In the genomic region with DNA sequence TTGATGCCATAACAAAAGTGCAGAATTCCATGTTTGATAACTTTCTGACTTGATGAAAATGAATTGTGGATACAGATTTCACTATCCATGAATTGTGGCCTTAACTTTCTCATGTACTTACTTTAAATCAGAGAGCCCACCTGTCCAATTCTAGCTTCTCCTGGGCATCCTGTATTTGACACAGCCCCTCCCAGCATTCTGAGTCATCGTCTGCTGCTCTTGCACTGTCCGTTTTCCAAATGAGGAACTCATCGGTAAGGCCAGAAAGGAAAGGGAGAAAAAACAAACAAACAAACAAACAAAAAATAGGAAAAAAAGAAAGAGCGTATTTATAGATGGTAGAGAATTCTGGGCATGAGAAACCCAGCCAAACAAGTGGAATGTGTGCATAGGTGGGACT, we compare ENCODE assay signal across 12 cellular contexts.
"Had no signal": no experiment of that assay in that cellular context is flagged by ENCODE, and none has a peak within 500 bp of the region (broad histone marks: within the 10 kb centered on the region; RNA-seq: fewer than 3 reads in every experiment).

No MANE protein-coding gene starts in this region.

- H3K36me3 ChIP-seq: sigmoid colon had no signal

- H3K27me3 Mint-ChIP-seq: activated naive CD8-positive, alpha-beta T cell; naive thymus-derived CD4-positive, alpha-beta T cell had no signal

- FAIRE-seq: kidney had no signal

- H3K4me1 ChIP-seq: sigmoid colon had no signal

- H3K27me3 ChIP-seq: sigmoid colon had no signal

- DNase-seq: activated CD4-positive, CD25-positive, alpha-beta regulatory T cell; activated gamma-delta T cell; activated T-cell treated with anti-CD3 and anti-CD28 coated beads, Interleukin-2, amount 50 U/mL, for 1 hour; amygdala; cerebellar nuclear complex; kidney; left ventricle myocardium superior; naive thymus-derived CD4-positive, alpha-beta T cell; sigmoid colon; stimulated activated CD4-positive, alpha-beta T cell treated with anti-CD3 and anti-CD28 coated beads, Interleukin-2, amount 100 ng/mL, for 24 hours; stimulated activated naive CD4-positive, alpha-beta T cell had no signal

- H3K27ac Mint-ChIP-seq: activated naive CD8-positive, alpha-beta T cell; naive thymus-derived CD4-positive, alpha-beta T cell had no signal

- ATAC-seq: left ventricle myocardium superior; naive thymus-derived CD4-positive, alpha-beta T cell had no signal

- H3K27ac ChIP-seq: sigmoid colon had no signal

- H3K4me3 ChIP-seq: sigmoid colon had no signal

- H3K9me3 ChIP-seq: sigmoid colon had no signal

- H3K4me3 Mint-ChIP-seq: activated naive CD8-positive, alpha-beta T cell; naive thymus-derived CD4-positive, alpha-beta T cell had no signal
